8 cellular contexts compared by ENCODE assay signal in the genomic region with DNA sequence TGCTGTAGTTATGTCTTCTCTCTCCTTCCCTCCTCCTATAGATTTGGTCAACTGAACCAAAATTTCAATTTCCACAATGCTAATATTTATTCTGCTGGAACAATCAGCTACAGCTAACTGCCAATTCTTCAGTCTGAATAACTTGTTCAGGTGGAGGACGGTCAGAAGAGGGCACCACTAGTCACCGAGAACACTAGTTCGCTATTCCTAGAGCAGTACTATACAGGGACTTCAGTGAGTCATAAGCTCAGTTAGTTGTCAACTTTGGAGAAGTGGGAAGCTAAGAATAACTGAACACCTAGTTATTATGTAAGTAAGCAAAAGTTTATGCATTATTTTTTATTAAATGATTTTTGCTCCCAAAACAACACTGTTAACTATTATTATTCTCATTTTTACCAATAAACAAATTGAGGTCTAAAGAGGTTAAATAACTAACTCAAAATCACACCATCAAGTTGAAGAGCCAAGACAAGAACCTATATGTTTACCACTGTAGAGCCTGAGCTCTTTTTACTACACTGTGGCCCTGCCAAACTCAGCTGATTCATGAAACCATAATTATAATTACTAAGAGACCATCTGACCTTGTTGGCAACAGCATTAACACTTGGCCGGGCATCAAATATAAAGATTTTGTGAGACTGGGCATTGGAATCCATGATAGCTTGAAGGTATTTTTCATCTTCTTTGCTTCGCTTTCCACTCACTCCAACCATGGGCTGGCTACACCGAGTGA. TPM values are rescaled to one million over a fixed set of nuclear protein-coding genes. Genes with fewer than 3 reads are reported as not detected.
A peak's percentile ranks its signal among the peaks of the same experiment; 100 is the strongest.
DNase-seq lines count a peak whose midpoint lies in the region; ATAC-seq, FAIRE-seq and TF ChIP-seq lines count a peak whose summit lies in the region.

No MANE protein-coding gene starts in this region.

- dilution Hi-C loops in keratinocyte (cut with MboI; ENCODE audit: extremely low pct_ligation_motif_present, low sequenced_read_pairs) = no loop called here

- H3K36me3 ChIP-seq in ACC112 (ENCODE audit: insufficient read depth, low read length) (peaks cover 24% of the 10 kb centered on the region), keratinocyte (ENCODE audit: control insufficient read depth in 2 of 2, extremely low read depth in 1 of 2, insufficient read depth in 2 of 2, low read length in 2 of 2) (peaks cover 4 to 12% of the 10 kb centered on the region in 2 experiments)

- no peaks in the 10 kb centered on the region for H3K79me2 ChIP-seq in ACC112 (ENCODE audit: control insufficient read depth, insufficient read depth, low read length, unreplicated experiment)
- no peaks in the 10 kb centered on the region for H3K79me2 ChIP-seq in keratinocyte (ENCODE audit: control insufficient read depth, insufficient read depth, low read length)

- no peaks in the 10 kb centered on the region for H3K9me3 Mint-ChIP-seq in MCF 10A (ENCODE audit: unreplicated experiment)

- H3K4me1 Mint-ChIP-seq in MCF 10A (ENCODE audit: insufficient read depth, unreplicated experiment) = peaks cover 5% of the 10 kb centered on the region

- ATAC-seq in HG03378 (IDR thresholded peaks at IDR 0.05; ENCODE audit: unreplicated experiment) (peak; percentile 52), HG02938 (IDR thresholded peaks at IDR 0.05; ENCODE audit: unreplicated experiment) (no peak)

- intact Hi-C loops in MCF 10A (cut with micrococcal nuclease) = loop anchor here (1.0 to 5.0 kb wide), 4 partner anchors 74 to 494 kb away; a partner anchor contains a TSS

- H3K9me3 ChIP-seq in keratinocyte (ENCODE audit: control insufficient read depth, low read depth, low read length) = no peaks in the 10 kb centered on the region

- H3K4me3 ChIP-seq in ACC112 (ENCODE audit: low read depth, low read length) (no peak overlapping the region), GM12864 (ENCODE audit: low read depth, low read length) (no peak overlapping the region), keratinocyte (ENCODE audit: control insufficient read depth in 2 of 3, extremely low read depth in 1 of 3, insufficient read depth in 2 of 3, low read depth in 1 of 3, low read length in 3 of 3) (no peak overlapping the region)

- H3K27ac ChIP-seq in ACC112 (ENCODE audit: low read depth, low read length) (peak overlapping the region; percentile 83), keratinocyte (ENCODE audit: control insufficient read depth, insufficient read depth, low read length) (no peak overlapping the region)

- CTCF ChIA-PET in MCF 10A (lab: Yijun Ruan, JAX) = interaction anchor here (0.5 to 3.7 kb wide), 34 partner anchors 8 to 577 kb away, joined by 3 to 24 read pairs (median 4); a partner anchor contains a TSS

- H3K27ac Mint-ChIP-seq in MCF 10A (ENCODE audit: low read depth, unreplicated experiment) = no peak overlapping the region

- H3K4me1 ChIP-seq in ACC112 (ENCODE audit: control insufficient read depth, insufficient read depth, low read length, unreplicated experiment) (peaks cover 23% of the 10 kb centered on the region), keratinocyte (ENCODE audit: control insufficient read depth, extremely low read depth, insufficient read depth, low read length) (no peaks in the 10 kb centered on the region)

- H3K4me3 Mint-ChIP-seq in MCF 10A (ENCODE audit: unreplicated experiment) = no peak overlapping the region

- H3K9ac ChIP-seq in keratinocyte (ENCODE audit: control insufficient read depth, extremely low read depth, insufficient read depth, low read length) = no peak overlapping the region

- peak; percentile 83 for FAIRE-seq in RCC 7860 (lab: Jason Lieb, UNC)
- FAIRE-seq in keratinocyte (lab: Jason Lieb, UNC) = peak; percentile 69

- no peak overlapping the region for H2AFZ ChIP-seq in ACC112 (ENCODE audit: low read length, unreplicated experiment)
- no peak overlapping the region for H2AFZ ChIP-seq in keratinocyte (ENCODE audit: control insufficient read depth, low read length)

- BruUV-seq in MCF 10A (replicated peaks; lab: Mats Ljungman, UMichigan) = no TSS peak

- POLR2A ChIA-PET in MCF 10A (lab: Yijun Ruan, JAX) = interaction anchor here (0.6 to 2.9 kb wide), 12 partner anchors 13 to 1059 kb away, joined by 3 to 15 read pairs (median 3); a partner anchor contains a TSS

- H3K27me3 Mint-ChIP-seq in MCF 10A (ENCODE audit: insufficient read depth, unreplicated experiment) = no peaks in the 10 kb centered on the region

- H3K4me2 ChIP-seq in keratinocyte (ENCODE audit: control insufficient read depth, extremely low read depth, insufficient read depth, low read depth, low read length) = no peak overlapping the region

- no peaks in the 10 kb centered on the region for H3K27me3 ChIP-seq in ACC112 (ENCODE audit: insufficient read depth, low read length)
- H3K27me3 ChIP-seq in keratinocyte (ENCODE audit: control insufficient read depth, extremely low read depth, insufficient read depth, low read length) = no peaks in the 10 kb centered on the region

- TF ChIP-seq CTCF in GM12864 (IDR thresholded peaks at IDR 0.05; ENCODE audit: low read depth, low read length, missing control alignments) (peak; percentile 38), MCF 10A (IDR thresholded peaks at IDR 0.05; ENCODE audit: unreplicated experiment) (peak; percentile 37), keratinocyte (optimal IDR thresholded peaks at IDR 0.05 in 1 of 3, IDR thresholded peaks at IDR 0.05 in 1 of 3, conservative IDR thresholded peaks at IDR 0.05 in 1 of 3; ENCODE audit: extremely low read depth in 1 of 3, insufficient read depth in 2 of 3, low read length in 3 of 3) (peak; percentile 28 to 73 (median 60))

- DNase-seq in GM12864 (ENCODE audit: low read depth) = no peak
- peak; percentile 72 for DNase-seq in RCC 7860 (ENCODE audit: low spot score)
- DNase-seq in MCF 10A (ENCODE audit: unreplicated experiment) = peak; percentile 76
- DNase-seq in keratinocyte (ENCODE audit: low read depth, low spot score) = no peak
- peak; percentile 2 to 3 for DNase-seq in stimulated activated CD8-positive, alpha-beta memory T cell treated with anti-CD3 and anti-CD28 coated beads, Interleukin-7, amount 100 ng/mL, for 4 hours (ENCODE audit: low read depth in 2 of 2)

- no peaks in the 10 kb centered on the region for H3K9me1 ChIP-seq in keratinocyte (ENCODE audit: control insufficient read depth, extremely low read depth, insufficient read depth, low read length)

- peaks cover 33% of the 10 kb centered on the region for H3K36me3 Mint-ChIP-seq in MCF 10A (ENCODE audit: insufficient read depth, unreplicated experiment)

- no peaks in the 10 kb centered on the region for H4K20me1 ChIP-seq in keratinocyte (ENCODE audit: control insufficient read depth, extremely low read depth, insufficient read depth, low read length)

RNA-seq across cellular contexts. Expression of a gene that starts 59.0 kb away (rescaled TPM):
- 73.7 and 78.8 TPM in 2 replicates for total RNA-seq in MCF 10A (2022)
- 12.0 to 27.1 TPM (median 16.9 TPM) in 3 replicates for polyA plus RNA-seq in keratinocyte
- 50.6 TPM for polyA plus RNA-seq in keratinocyte (2011; ENCODE audit: low read depth)
- 9.4 and 17.8 TPM in 2 replicates for polyA plus RNA-seq in keratinocyte (2011; cell fraction: cytosol; rRNA removed)
- polyA plus RNA-seq in keratinocyte (2011; cell fraction: nucleus; rRNA removed) = 13.3 and 16.0 TPM in 2 replicates
- 14.3 and 15.6 TPM in 2 replicates for polyA plus RNA-seq in keratinocyte (2012; ENCODE audit: low replicate concordance)
- polyA minus RNA-seq in keratinocyte = 3.2 to 20.3 TPM (median 4.7 TPM) in 3 replicates
- 13.8 TPM for polyA minus RNA-seq in keratinocyte (2011; cell fraction: cytosol; rRNA and poly(A)+ RNA removed)
- 6.4 and 10.1 TPM in 2 replicates for polyA minus RNA-seq in keratinocyte (2011; cell fraction: nucleus; rRNA and poly(A)+ RNA removed)

RNA-seq across cellular contexts. Expression of a gene that starts 59.7 kb away (rescaled TPM):
- 25.0 and 28.5 TPM in 2 replicates for total RNA-seq in MCF 10A (2022)
- polyA plus RNA-seq in keratinocyte = 8.7 to 17.4 TPM (median 10.4 TPM) in 3 replicates
- polyA plus RNA-seq in keratinocyte (2011; ENCODE audit: low read depth) = 34.3 TPM
- polyA plus RNA-seq in keratinocyte (2011; cell fraction: cytosol; rRNA removed) = 3.4 and 4.6 TPM in 2 replicates
- 29.2 and 35.0 TPM in 2 replicates for polyA plus RNA-seq in keratinocyte (2011; cell fraction: nucleus; rRNA removed)
- 6.4 and 9.4 TPM in 2 replicates for polyA plus RNA-seq in keratinocyte (2012; ENCODE audit: low replicate concordance)
- polyA minus RNA-seq in keratinocyte = 1.9 to 12.8 TPM (median 2.1 TPM) in 3 replicates
- polyA minus RNA-seq in keratinocyte (2011; cell fraction: cytosol; rRNA and poly(A)+ RNA removed) = 4.6 TPM
- 7.7 and 18.7 TPM in 2 replicates for polyA minus RNA-seq in keratinocyte (2011; cell fraction: nucleus; rRNA and poly(A)+ RNA removed)

Comparison
In these comparisons a context has a peak if more than half of its experiments do, and no peak if none do; other contexts are left out.
1. DNase-seq: peak in RCC 7860 (single experiment), MCF 10A (single experiment) and stimulated activated CD8-positive, alpha-beta memory T cell treated with anti-CD3 and anti-CD28 coated beads, Interleukin-7, amount 100 ng/mL, for 4 hours (2 of 2); none in GM12864 (single experiment) and keratinocyte (single experiment).
2. Peak in every context shown above with its lines, with median percentiles within 50 percentile points of each other: CTCF ChIP-seq.